Comparison of ENCODE assay signal across 22 cellular contexts in genomic region chr15:90222538-90222937, GRCh38. TPM values are rescaled to one million over a fixed set of nuclear protein-coding genes. Genes with fewer than 3 reads are reported as not detected.
A peak's percentile ranks its signal among the peaks of the same experiment; 100 is the strongest.
DNase-seq lines count a peak whose midpoint lies in the region; ATAC-seq, FAIRE-seq and TF ChIP-seq lines count a peak whose summit lies in the region.
"Had no signal": no experiment of that assay in that cellular context is flagged by ENCODE, and none has a peak within 500 bp of the region (broad histone marks: within the 10 kb centered on the region; RNA-seq: fewer than 3 reads in every experiment).

No MANE protein-coding gene starts in this region.

- CTCF ChIA-PET in activated B cell treated with CpG ODN at 0.5 μM for 24 hours (lab: Charles Lee) = interaction anchor here (0.7 to 9.9 kb wide), 6 partner anchors 10 to 79 kb away, joined by 3 to 130 read pairs (median 3); partner anchors contain the start of genes CIB1 and GDPGP1

- peaks cover 38% of the 10 kb centered on the region for H3K4me1 Mint-ChIP-seq in activated B cell treated with CpG ODN at 0.5 μM for 24 hours

- no peak overlapping the region for H3K4me3 ChIP-seq in parathyroid adenoma (ENCODE audit: low read depth, low read length)
- H3K4me3 ChIP-seq: GM23248 had no signal

- peaks cover 14% of the 10 kb centered on the region for H3K4me1 ChIP-seq in parathyroid adenoma
- H3K4me1 ChIP-seq: Caco-2 had no signal

- no peaks in the 10 kb centered on the region for H3K9me3 Mint-ChIP-seq in activated B cell treated with CpG ODN at 0.5 μM for 24 hours
- H3K9me3 Mint-ChIP-seq: CD4-positive, alpha-beta memory T cell had no signal

- DNase-seq in ACHN (peak; percentile 18), RCC 7860 (ENCODE audit: low spot score) (peak; percentile 71), activated B cell treated with CpG ODN at 0.5 μM for 24 hours (no peak), inferior parietal cortex (ENCODE audit: extremely low spot score) (no peak), OCI-M2 (lab: John Stamatoyannopoulos, UW; ENCODE audit: unreplicated experiment) (no peak)
- DNase-seq: AML-193; C1 segment of cervical spinal cord; Caco-2; CD4-positive, alpha-beta memory T cell; DMS153; DND-41; GM23248; H7; HCEC 1CT had no signal

- peak; percentile 89 for FAIRE-seq in RCC 7860 (lab: Jason Lieb, UNC)
- FAIRE-seq: A204.1, G401.6, GM12892, GM19239, H1 had no signal

- no peaks in the 10 kb centered on the region for H3K36me3 ChIP-seq in parathyroid adenoma (ENCODE audit: control insufficient read depth, insufficient read depth, low read length)

- H3K9ac ChIP-seq in parathyroid adenoma = no peak overlapping the region
- H3K9ac ChIP-seq: GM23248 had no signal

- peak overlapping the region; percentile 92 for H3K27ac ChIP-seq in parathyroid adenoma
- H3K27ac ChIP-seq: 22Rv1, GM23248 had no signal

- POLR2A ChIA-PET in activated B cell treated with CpG ODN at 0.5 μM for 24 hours (lab: Charles Lee) = interaction anchor here (0.7 to 2.7 kb wide), 4 partner anchors 9 to 71 kb away, joined by 3 to 11 read pairs (median 4); partner anchors contain the start of genes CIB1 and GDPGP1

- H3K27me3 Mint-ChIP-seq in activated B cell treated with CpG ODN at 0.5 μM for 24 hours = no peaks in the 10 kb centered on the region
- H3K27me3 Mint-ChIP-seq: CD4-positive, alpha-beta memory T cell had no signal

- peaks cover 81% of the 10 kb centered on the region for H3K36me3 Mint-ChIP-seq in activated B cell treated with CpG ODN at 0.5 μM for 24 hours (ENCODE audit: low read depth)

- no peak overlapping the region for H3K4me3 Mint-ChIP-seq in activated B cell treated with CpG ODN at 0.5 μM for 24 hours
- H3K4me3 Mint-ChIP-seq: CD4-positive, alpha-beta memory T cell had no signal

- H3K27ac Mint-ChIP-seq in activated B cell treated with CpG ODN at 0.5 μM for 24 hours = peak overlapping the region; percentile 12
- H3K27ac Mint-ChIP-seq: CD4-positive, alpha-beta memory T cell had no signal

- H3K79me2 ChIP-seq in parathyroid adenoma = peaks cover 9% of the 10 kb centered on the region

- TF ChIP-seq CTCF in activated B cell treated with CpG ODN at 0.5 μM for 24 hours (IDR thresholded peaks at IDR 0.05) (no peak), parathyroid adenoma (IDR thresholded peaks at IDR 0.05) (no peak)

- H3K4me2 ChIP-seq in parathyroid adenoma (ENCODE audit: low read length) = no peak overlapping the region

- no peak for ATAC-seq in activated B cell treated with CpG ODN at 0.5 μM for 24 hours (ENCODE audit: low read depth)
- ATAC-seq in GM18502 (IDR thresholded peaks at IDR 0.05; ENCODE audit: poor library complexity, unreplicated experiment) = no peak

- H3K27me3 ChIP-seq in parathyroid adenoma (ENCODE audit: control insufficient read depth, insufficient read depth, low read length) = no peaks in the 10 kb centered on the region

- in situ Hi-C loops in ACHN (cut with HindIII; ENCODE audit: low pct_ligation_motif_present, low pct_unique_long_range_greater_than_20kb, low sequenced_read_pairs) = no loop called here

- no peaks in the 10 kb centered on the region for H3K9me3 ChIP-seq in parathyroid adenoma (ENCODE audit: control insufficient read depth, low read length)
- H3K9me3 ChIP-seq: Caco-2 had no signal

- intact Hi-C loops in activated B cell treated with CpG ODN at 0.5 μM for 24 hours (cut with micrococcal nuclease) = no loop called here

- H2AFZ ChIP-seq in parathyroid adenoma = no peak overlapping the region
- H2AFZ ChIP-seq: GM23248 had no signal

RNA-seq across cellular contexts. Expression of gene CIB1, which starts 11.2 kb away (rescaled TPM):
- 96.6 and 105 TPM in 2 replicates for total RNA-seq in activated B cell treated with CpG ODN at 0.5 μM for 24 hours

RNA-seq across cellular contexts. Expression of gene GDPGP1, which starts 11.5 kb away (rescaled TPM):
- 6.1 and 6.2 TPM in 2 replicates for total RNA-seq in activated B cell treated with CpG ODN at 0.5 μM for 24 hours

RNA-seq across cellular contexts. Expression of gene SEMA4B, which starts 21.4 kb away (rescaled TPM):
- total RNA-seq in activated B cell treated with CpG ODN at 0.5 μM for 24 hours = 68.1 and 85.1 TPM in 2 replicates

RNA-seq across cellular contexts. Expression of gene TTLL13, which starts 26.8 kb away (rescaled TPM):
- total RNA-seq in activated B cell treated with CpG ODN at 0.5 μM for 24 hours = 0.49 and 2.2 TPM in 2 replicates
- total RNA-seq: GM23248, H1 had no signal

RNA-seq across cellular contexts. Expression of gene NGRN, which starts 42.9 kb away (rescaled TPM):
- 32.8 and 34.1 TPM in 2 replicates for total RNA-seq in activated B cell treated with CpG ODN at 0.5 μM for 24 hours

Comparison
In these comparisons a context has a peak if more than half of its experiments do, and no peak if none do; other contexts are left out.
1. DNase-seq: peak in ACHN (single experiment) and RCC 7860 (single experiment); none in activated B cell treated with CpG ODN at 0.5 μM for 24 hours (single experiment), inferior parietal cortex (single experiment) and OCI-M2 (single experiment).